In genomic region chr2:148021059-148021985, GRCh38 we compare ENCODE assay signal across 8 cellular contexts.
A peak's percentile ranks its signal among the peaks of the same experiment; 100 is the strongest.
DNase-seq lines count a peak whose midpoint lies in the region; ATAC-seq and TF ChIP-seq lines count a peak whose summit lies in the region.

Gene MBD5, plus strand, starts transcription at chr2:148021091.

- ATAC-seq in GM19324 (IDR thresholded peaks at IDR 0.05; ENCODE audit: low FRiP score, unreplicated experiment), result peak; percentile 35
- peak; percentile 30 for ATAC-seq in HG03439 (IDR thresholded peaks at IDR 0.05; ENCODE audit: unreplicated experiment)

- DNase-seq in CMK (ENCODE audit: low read depth) (peak; percentile 22), anterior cingulate cortex (lab: John Stamatoyannopoulos, UW) (peak in 38 of 58 donors; percentile 3 to 78 (median 48)), hippocampal formation (lab: John Stamatoyannopoulos, UW) (peak; percentile 32 to 74), skeletal muscle cell (ENCODE audit: low read depth) (peak; percentile 17), SHP77 (lab: John Stamatoyannopoulos, UW) (no peak)

- TF ChIP-seq POLR2A in Raji (IDR thresholded peaks at IDR 0.05; ENCODE audit: insufficient read depth, low read depth, low read length), result 0 out of 2 replicates have a peak, but pooled peaks have one; percentile 23

- peak within 1 kb of the TSS; percentile 70 for H3K4me3 ChIP-seq in skeletal muscle cell (ENCODE audit: low read depth, low read length)

Comparison
In these comparisons a context has a peak if more than half of its experiments do, and no peak if none do; other contexts are left out.
1. DNase-seq: peak in CMK (single experiment), anterior cingulate cortex (38 of 58), hippocampal formation (2 of 2) and skeletal muscle cell (single experiment); none in SHP77 (0 of 2).